In genomic region chr16:2905241-2905987, GRCh38 we compare ENCODE assay signal across 8 cellular contexts. TPM values are rescaled to one million over a fixed set of nuclear protein-coding genes. Genes with fewer than 3 reads are reported as not detected.
DNase-seq lines count a peak whose midpoint lies in the region; ATAC-seq and TF ChIP-seq lines count a peak whose summit lies in the region.

No MANE protein-coding gene starts in this region.

- H3K27me3 ChIP-seq in thoracic aorta (replicated peaks; ENCODE audit: insufficient read depth), result no peaks in the 10 kb centered on the region

- DNase-seq in GF-D8 (lab: John Stamatoyannopoulos, UW), result peak; percentile 95
- DNase-seq in NAMALWA (ENCODE audit: low spot score), result peak; percentile 98
- DNase-seq in SK-N-MC (ENCODE audit: low read depth, low spot score), result peak; percentile 84
- DNase-seq in activated naive CD4-positive, alpha-beta T cell treated with anti-CD3 and anti-CD28 coated beads, Interleukin-2, amount 50 U/mL, for 72 hours (ENCODE audit: low spot score in 2 of 2), result peak; percentile 98 to 99
- DNase-seq in glutamatergic neuron, result peak; percentile 100
- DNase-seq in omental fat pad (ENCODE audit: low spot score), result peak; percentile 99
- peak; percentile 99 for DNase-seq in thoracic aorta (ENCODE audit: low spot score)

- peak overlapping the region; percentile 94 for H3K4me3 Mint-ChIP-seq in glutamatergic neuron (ENCODE audit: unreplicated experiment)

- POLR2A ChIA-PET in HEK293 (lab: Yijun Ruan, JAX), result interaction anchor here (0.5 to 1.5 kb wide), 21 partner anchors 8 to 1004 kb away, joined by 3 to 40 read pairs (median 4); partner anchors contain the start of genes ELOB, FLYWCH2, SRRM2 and TRAF7

- no peaks in the 10 kb centered on the region for H3K9me3 Mint-ChIP-seq in activated naive CD4-positive, alpha-beta T cell treated with anti-CD3 and anti-CD28 coated beads, Interleukin-2, amount 50 U/mL, for 72 hours
- H3K9me3 Mint-ChIP-seq in glutamatergic neuron (ENCODE audit: unreplicated experiment), result peaks cover 9% of the 10 kb centered on the region

- peaks cover 0 to 4% of the 10 kb centered on the region in 2 donors for H3K36me3 Mint-ChIP-seq in activated naive CD4-positive, alpha-beta T cell treated with anti-CD3 and anti-CD28 coated beads, Interleukin-2, amount 50 U/mL, for 72 hours
- no peaks in the 10 kb centered on the region for H3K36me3 Mint-ChIP-seq in glutamatergic neuron (ENCODE audit: unreplicated experiment)

- CTCF ChIA-PET in HEK293 (lab: Yijun Ruan, JAX), result interaction anchor here (0.8 to 1.7 kb wide), 9 partner anchors 9 to 189 kb away, joined by 3 to 11 read pairs (median 5); partner anchors contain the start of gene FLYWCH2

- no peaks in the 10 kb centered on the region for H3K9me3 ChIP-seq in HEK293 (ENCODE audit: control insufficient read depth, insufficient read depth, low read depth, low read length)
- no peaks in the 10 kb centered on the region for H3K9me3 ChIP-seq in SK-N-MC (ENCODE audit: low read depth, low read length)
- no peaks in the 10 kb centered on the region for H3K9me3 ChIP-seq in thoracic aorta

- H3K27me3 Mint-ChIP-seq in glutamatergic neuron (ENCODE audit: unreplicated experiment), result no peaks in the 10 kb centered on the region

- H3K36me3 ChIP-seq in HEK293 (ENCODE audit: control insufficient read depth in 2 of 2, insufficient read depth in 1 of 2, low read length in 2 of 2) (no peaks in the 10 kb centered on the region), SK-N-MC (ENCODE audit: insufficient read depth, low read length) (no peaks in the 10 kb centered on the region), thoracic aorta (no peaks in the 10 kb centered on the region)

- peaks cover 12% of the 10 kb centered on the region for H3K4me1 Mint-ChIP-seq in glutamatergic neuron (ENCODE audit: low read depth, unreplicated experiment)

- ATAC-seq in activated naive CD4-positive, alpha-beta T cell treated with anti-CD3 and anti-CD28 coated beads, Interleukin-2, amount 50 U/mL, for 72 hours, result peak; percentile 81
- ATAC-seq in omental fat pad (ENCODE audit: low FRiP score) (peak; percentile 97), thoracic aorta (ENCODE audit: insufficient number of reproducible peaks, low FRiP score, low read depth) (peak; percentile 92)

- H3K4me3 ChIP-seq in HEK293 (ENCODE audit: low read depth, low read length), result peak overlapping the region; percentile 66
- H3K4me3 ChIP-seq in SK-N-MC, result peak overlapping the region; percentile 96
- H3K4me3 ChIP-seq in thoracic aorta, result peak overlapping the region; percentile 78

- H3K4me1 ChIP-seq in HEK293 (ENCODE audit: control insufficient read depth, insufficient read depth, low read length) (peaks cover 3% of the 10 kb centered on the region; the same call in 1 of the 2 replicates), thoracic aorta (ENCODE audit: control insufficient read depth in 1 of 2, low read depth in 2 of 2) (peaks cover 9 to 20% of the 10 kb centered on the region in 2 donors)

- peak overlapping the region; percentile 84 to 91 for H3K27ac Mint-ChIP-seq in activated naive CD4-positive, alpha-beta T cell treated with anti-CD3 and anti-CD28 coated beads, Interleukin-2, amount 50 U/mL, for 72 hours
- peak overlapping the region; percentile 99 for H3K27ac Mint-ChIP-seq in glutamatergic neuron (ENCODE audit: unreplicated experiment)

- TF ChIP-seq CTCF in HEK293 (tag by site-specific recombination; IDR thresholded peaks at IDR 0.05) (no peak; the same call in 1 of the 2 replicates), glutamatergic neuron (IDR thresholded peaks at IDR 0.05; ENCODE audit: partially characterized antibody, unreplicated experiment) (no peak), omental fat pad (IDR thresholded peaks at IDR 0.05) (no peak), thoracic aorta (IDR thresholded peaks at IDR 0.05) (no peak)

- peak overlapping the region; percentile 71 for H3K27ac ChIP-seq in HEK293 (ENCODE audit: extremely low read depth, low read depth, low read length)
- no peak overlapping the region for H3K27ac ChIP-seq in SK-N-MC
- peak overlapping the region; percentile 79 to 84 for H3K27ac ChIP-seq in thoracic aorta

- H3K9ac ChIP-seq in SK-N-MC (ENCODE audit: insufficient read length), result peak overlapping the region; percentile 68

TF ChIP-seq in HEK293, 187 proteins besides CTCF, POLR2A, EP300 and RAD21 (continues in another document):
- peak; percentile 71 for TF ChIP-seq ZEB2 (tag by site-specific recombination; IDR thresholded peaks at IDR 0.05)
- no peak for TF ChIP-seq ZNF184 (tag by site-specific recombination; IDR thresholded peaks at IDR 0.05)
- 0 out of 2 replicates have a peak, but pooled peaks have one; percentile 3 for TF ChIP-seq PRDM4 (tag by site-specific recombination; IDR thresholded peaks at IDR 0.05)
- no peak for TF ChIP-seq ZNF146 (tag by site-specific recombination; IDR thresholded peaks at IDR 0.05)
- TF ChIP-seq ZNF324 (tag by site-specific recombination; IDR thresholded peaks at IDR 0.05), result no peak
- no peak for TF ChIP-seq ZNF274 (IDR thresholded peaks at IDR 0.05; ENCODE audit: low read length)
- TF ChIP-seq ZNF274 (tag by site-specific recombination; IDR thresholded peaks at IDR 0.05; ENCODE audit: borderline replicate concordance), result no peak
- TF ChIP-seq BCL11A (tag by site-specific recombination; IDR thresholded peaks at IDR 0.05; ENCODE audit: low read depth), result peak; percentile 25; the same call in 1 of the 2 replicates
- peak; percentile 80 for TF ChIP-seq KLF10 (tag by site-specific recombination; IDR thresholded peaks at IDR 0.05)
- TF ChIP-seq ZNF639 (tag by site-specific recombination; IDR thresholded peaks at IDR 0.05), result 0 out of 2 replicates have a peak, but pooled peaks have one; percentile 45
- no peak for TF ChIP-seq ZNF658 (tag by site-specific recombination; IDR thresholded peaks at IDR 0.05)
- no peak for TF ChIP-seq ZNF654 (tag by site-specific recombination; IDR thresholded peaks at IDR 0.05; ENCODE audit: low read depth)
- peak; percentile 98 for TF ChIP-seq ZBTB7A (tag by site-specific recombination; IDR thresholded peaks at IDR 0.05; ENCODE audit: low read depth)

RNA-seq across cellular contexts. Expression of gene FLYWCH1, which starts 6.3 kb away (rescaled TPM):
- total RNA-seq in activated naive CD4-positive, alpha-beta T cell treated with anti-CD3 and anti-CD28 coated beads, Interleukin-2, amount 50 U/mL, for 72 hours, result 10 to 100 TPM; 28.8 to 55.4 TPM
- 77.1 TPM for total RNA-seq in glutamatergic neuron (ENCODE audit: unreplicated experiment)
- total RNA-seq in omental fat pad, result 10 to 100 TPM; 14.8 to 45.6 (median 26.6) TPM
- total RNA-seq in thoracic aorta, result 10 to 100 TPM; 65.6 to 72.8 TPM

RNA-seq across cellular contexts. Expression of gene FLYWCH2, which starts 22.4 kb away (rescaled TPM):
- 10 to 100 TPM in 1 of 2 donors, 1 to 10 TPM in 1; 9.4 to 17.4 TPM for total RNA-seq in activated naive CD4-positive, alpha-beta T cell treated with anti-CD3 and anti-CD28 coated beads, Interleukin-2, amount 50 U/mL, for 72 hours
- total RNA-seq in glutamatergic neuron (ENCODE audit: unreplicated experiment), result 30.5 TPM
- total RNA-seq in omental fat pad, result 10 to 100 TPM; 22.1 to 78.7 (median 37.3) TPM
- 10 to 100 TPM; 52.2 to 53.2 TPM for total RNA-seq in thoracic aorta

RNA-seq across cellular contexts. Expression of gene PRSS22, which starts 47.4 kb away (rescaled TPM):
- under 1 TPM in 1 of 2 donors, not detected in 1; 0.34 TPM for total RNA-seq in activated naive CD4-positive, alpha-beta T cell treated with anti-CD3 and anti-CD28 coated beads, Interleukin-2, amount 50 U/mL, for 72 hours
- not detected for total RNA-seq in glutamatergic neuron (ENCODE audit: unreplicated experiment)
- not detected for total RNA-seq in omental fat pad
- total RNA-seq in thoracic aorta, result not detected

RNA-seq across cellular contexts. Expression of gene KREMEN2, which starts 58.7 kb away (rescaled TPM):
- total RNA-seq in activated naive CD4-positive, alpha-beta T cell treated with anti-CD3 and anti-CD28 coated beads, Interleukin-2, amount 50 U/mL, for 72 hours, result not detected
- total RNA-seq in glutamatergic neuron (ENCODE audit: unreplicated experiment) (12.8 TPM), omental fat pad (not detected), thoracic aorta (not detected)
